In genomic region chr6:167913699-167914098, GRCh38 we compare ENCODE assay signal across 24 cellular contexts.
A peak's percentile ranks its signal among the peaks of the same experiment; 100 is the strongest.
DNase-seq lines count a peak whose midpoint lies in the region; ATAC-seq, FAIRE-seq and TF ChIP-seq lines count a peak whose summit lies in the region.
"Had no signal": no experiment of that assay in that cellular context is flagged by ENCODE, and none has a peak within 500 bp of the region (broad histone marks: within the 10 kb centered on the region; RNA-seq: fewer than 3 reads in every experiment).

No MANE protein-coding gene starts in this region.

- H3K9me1 ChIP-seq in IMR-90 (ENCODE audit: insufficient read depth, low read length) (no peaks in the 10 kb centered on the region), K562 (ENCODE audit: control insufficient read depth, insufficient read depth, low read length) (peaks cover 7% of the 10 kb centered on the region)

- ATAC-seq in IMR-90 (ENCODE audit: low read depth) (no peak), K562 (no peak), HG02885 (IDR thresholded peaks at IDR 0.05; ENCODE audit: poor library complexity, unreplicated experiment) (no peak)
- ATAC-seq: CD8-positive, alpha-beta T cell; GM12878 had no signal

- H3K9me3 Mint-ChIP-seq in progenitor cell of endocrine pancreas (ENCODE audit: low read depth) (no peaks in the 10 kb centered on the region), CD14-positive monocyte (no peaks in the 10 kb centered on the region)
- H3K9me3 Mint-ChIP-seq: CD4-positive, alpha-beta T cell; CD8-positive, alpha-beta T cell had no signal

- no peak overlapping the region for H2BK120ac ChIP-seq in IMR-90 (ENCODE audit: low read depth, low read length)

- POLR2A ChIA-PET in IMR-90 (lab: Charles Lee; ENCODE audit: unreplicated experiment) (no interaction called here), SK-N-SH (lab: Yijun Ruan, JAX) (no interaction called here), K562 (lab: Yijun Ruan, JAX) (no interaction called here)

- H3K79me1 ChIP-seq in IMR-90 (ENCODE audit: low read depth in 1 of 2, low read length in 2 of 2): no peaks in the 10 kb centered on the region

- H3K56ac ChIP-seq in IMR-90 (ENCODE audit: extremely low read depth, insufficient read depth, low read length): no peak overlapping the region

- H3K4me3 ChIP-seq in IMR-90 (ENCODE audit: insufficient read depth, low read depth, low read length) (no peak overlapping the region), SK-N-SH (ENCODE audit: low read depth in 2 of 2, low read length in 1 of 2) (no peak overlapping the region), K562 (no peak overlapping the region), left ventricle myocardium inferior (no peak overlapping the region)
- H3K4me3 ChIP-seq: BLaER1, GM12878 had no signal

- H3K18ac ChIP-seq in IMR-90 (ENCODE audit: low read depth, low read length): no peak overlapping the region

- H3K27me3 ChIP-seq in IMR-90 (ENCODE audit: control insufficient read depth, insufficient read depth, low read length) (no peaks in the 10 kb centered on the region), SK-N-SH (ENCODE audit: insufficient read depth) (no peaks in the 10 kb centered on the region), K562 (ENCODE audit: control insufficient read depth in 2 of 2, insufficient read depth in 2 of 2, low read length in 2 of 2) (no peaks in the 10 kb centered on the region), left ventricle myocardium inferior (ENCODE audit: low read depth) (no peaks in the 10 kb centered on the region)
- H3K27me3 ChIP-seq: BE2C, BLaER1 had no signal

- H3K27ac Mint-ChIP-seq in progenitor cell of endocrine pancreas: peak overlapping the region; percentile 54
- H3K27ac Mint-ChIP-seq in CD14-positive monocyte: no peak overlapping the region
- H3K27ac Mint-ChIP-seq: CD4-positive, alpha-beta T cell; CD8-positive, alpha-beta T cell had no signal

- WGBS in IMR-90 (ENCODE audit: extremely low coverage in 2 of 2, insufficient read length in 1 of 2), 2 experiments: no CpG with 5 or more reads among the region's 3 CpGs
- WGBS in SK-N-SH (ENCODE audit: low lambda C conversion rate): 66% methylated on average over 3 of the region's 3 CpGs
- 88% methylated on average over 3 of the region's 3 CpGs for WGBS in K562 (ENCODE audit: insufficient coverage, low coverage, missing lambda C conversion rate)

- CTCF ChIA-PET in IMR-90 (lab: Yijun Ruan, JAX) (no interaction called here), SK-N-SH (lab: Yijun Ruan, JAX) (interaction anchor here (1.1 to 1.4 kb wide), 2 partner anchors 16 to 132 kb away, joined by 3 read pairs; no protein-coding TSS in a partner anchor), K562 (lab: Yijun Ruan, JAX; ENCODE audit: low intra/inter-chr PET ratio) (no interaction called here)

- TF ChIP-seq CTCF in IMR-90 (conservative IDR thresholded peaks at IDR 0.05; ENCODE audit: low read depth, low read length) (no peak), SK-N-SH (IDR thresholded peaks at IDR 0.05) (no peak), K562 (IDR thresholded peaks at IDR 0.05 in 2 of 3, conservative IDR thresholded peaks at IDR 0.05 in 1 of 3; ENCODE audit: insufficient read depth in 2 of 3, low read depth in 1 of 3, low read length in 3 of 3) (no peak), progenitor cell of endocrine pancreas (IDR thresholded peaks at IDR 0.05; ENCODE audit: unreplicated experiment) (no peak), left ventricle myocardium inferior (IDR thresholded peaks at IDR 0.05; ENCODE audit: borderline replicate concordance) (no peak), CD14-positive monocyte (IDR thresholded peaks at IDR 0.05) (no peak)

- H3K27me3 Mint-ChIP-seq in progenitor cell of endocrine pancreas: no peaks in the 10 kb centered on the region
- no peaks in the 10 kb centered on the region for H3K27me3 Mint-ChIP-seq in CD14-positive monocyte (ENCODE audit: low read depth in 3 of 3)

- H4K8ac ChIP-seq in IMR-90 (ENCODE audit: low read depth in 2 of 2, low read length in 2 of 2): no peak overlapping the region

- in situ Hi-C loops in IMR-90 (cut with MboI; ENCODE audit: low sequenced_read_pairs): loop anchor here (25.0 kb wide), 1 partner anchor 974 kb away; no protein-coding TSS in a partner anchor
- in situ Hi-C loops in K562 (cut with MboI): no loop called here

- FAIRE-seq in K562 (lab: Jason Lieb, UNC): no peak
- FAIRE-seq: GM12878, GM12892, GM18507 had no signal

- H3K4me1 ChIP-seq in IMR-90 (ENCODE audit: control insufficient read depth, insufficient read depth, low read length) (no peaks in the 10 kb centered on the region), SK-N-SH (ENCODE audit: control insufficient read depth in 1 of 2, insufficient read depth in 2 of 2, low read depth in 1 of 2, low read length in 1 of 2) (peaks cover 0 to 5% of the 10 kb centered on the region in 2 experiments; a peak in 2 of 4 replicates), K562 (replicated peaks in 1 of 2; ENCODE audit: control insufficient read depth in 2 of 2, insufficient read depth in 2 of 2, low read length in 2 of 2) (no peaks in the 10 kb centered on the region), left ventricle myocardium inferior (peaks cover 3% of the 10 kb centered on the region)
- H3K4me1 ChIP-seq: BLaER1 had no signal

- dilution Hi-C loops in IMR-90 (cut with HindIII; ENCODE audit: low sequenced_read_pairs, unreplicated experiment): no loop called here

- no peak overlapping the region for H3K23ac ChIP-seq in IMR-90 (ENCODE audit: low read depth, low read length)

- no peak overlapping the region for H2AK9ac ChIP-seq in IMR-90 (replicated peaks; ENCODE audit: low read depth, low read length, poor library complexity)

- BruUV-seq in IMR-90 (replicated peaks; lab: Mats Ljungman, UMichigan) (TSS peak; percentile 34), K562 (replicated peaks; lab: Mats Ljungman, UMichigan) (no TSS peak)

- H2BK5ac ChIP-seq in IMR-90 (ENCODE audit: low read depth, low read length, poor library complexity, severe bottlenecking): no peak overlapping the region

- no peak overlapping the region for H3K4ac ChIP-seq in IMR-90 (ENCODE audit: low read depth, low read length)

- H3K36me3 Mint-ChIP-seq in progenitor cell of endocrine pancreas (ENCODE audit: insufficient read depth) (peaks cover 28% of the 10 kb centered on the region), CD14-positive monocyte (no peaks in the 10 kb centered on the region)

- H3K27ac ChIP-seq in IMR-90 (ENCODE audit: insufficient read depth, low read length): no peak overlapping the region
- H3K27ac ChIP-seq in SK-N-SH (ENCODE audit: low read depth in 2 of 2, low read length in 1 of 2): no peak overlapping the region
- no peak overlapping the region for H3K27ac ChIP-seq in K562 (ENCODE audit: extremely low read depth, low read depth, low read length)
- H3K27ac ChIP-seq in left ventricle myocardium inferior (replicated peaks): no peak overlapping the region
- H3K27ac ChIP-seq: BLaER1 had no signal

- no peak overlapping the region for H3K9ac ChIP-seq in IMR-90 (ENCODE audit: low read depth, low read length)
- no peak overlapping the region for H3K9ac ChIP-seq in SK-N-SH
- no peak overlapping the region for H3K9ac ChIP-seq in K562 (ENCODE audit: insufficient read depth in 1 of 2, low read depth in 2 of 2, low read length in 2 of 2)
- H3K9ac ChIP-seq: BLaER1 had no signal

- H3K4me3 Mint-ChIP-seq in progenitor cell of endocrine pancreas (ENCODE audit: low read depth) (no peak overlapping the region), CD14-positive monocyte (no peak overlapping the region)
- H3K4me3 Mint-ChIP-seq: CD4-positive, alpha-beta T cell; CD8-positive, alpha-beta T cell had no signal

- H4K20me1 ChIP-seq in IMR-90 (ENCODE audit: insufficient read depth, low read length) (no peaks in the 10 kb centered on the region), SK-N-SH (ENCODE audit: insufficient read depth) (no peaks in the 10 kb centered on the region), K562 (replicated peaks; ENCODE audit: control insufficient read depth, insufficient read depth, low read length) (no peaks in the 10 kb centered on the region)
- H4K20me1 ChIP-seq: BLaER1 had no signal

- H2BK15ac ChIP-seq in IMR-90 (ENCODE audit: low read depth, low read length): no peak overlapping the region

- TF ChIP-seq RAD21 in IMR-90 (IDR thresholded peaks at IDR 0.05; ENCODE audit: low read length) (no peak), SK-N-SH (IDR thresholded peaks at IDR 0.05; ENCODE audit: low read length) (no peak), K562 (CRISPR knock-in tag; conservative IDR thresholded peaks at IDR 0.05 in 1 of 2, IDR thresholded peaks at IDR 0.05 in 1 of 2) (no peak)

- H2BK20ac ChIP-seq in IMR-90 (ENCODE audit: low read depth, low read length): no peak overlapping the region

- H3K4me2 ChIP-seq in IMR-90 (ENCODE audit: low read depth, low read length): no peak overlapping the region
- H3K4me2 ChIP-seq in SK-N-SH: no peak overlapping the region
- H3K4me2 ChIP-seq in K562 (ENCODE audit: insufficient read depth, low read length): no peak overlapping the region
- H3K4me2 ChIP-seq: BLaER1 had no signal

- H2AFZ ChIP-seq in IMR-90 (replicated peaks; ENCODE audit: low read length, poor library complexity): no peak overlapping the region
- H2AFZ ChIP-seq in SK-N-SH (ENCODE audit: low read depth): no peak overlapping the region
- no peak overlapping the region for H2AFZ ChIP-seq in K562 (ENCODE audit: low read depth, low read length)

- no peak overlapping the region for H4K91ac ChIP-seq in IMR-90 (ENCODE audit: insufficient read depth, low read depth, low read length)

- TF ChIP-seq POLR2A in IMR-90 (IDR thresholded peaks at IDR 0.05; ENCODE audit: low read depth, low read length) (no peak), K562 (conservative IDR thresholded peaks at IDR 0.05) (no peak)

- TF ChIP-seq EP300 in SK-N-SH (IDR thresholded peaks at IDR 0.05; ENCODE audit: borderline replicate concordance in 1 of 2, low read depth in 1 of 2, low read length in 1 of 2) (peak in 1 of 2 experiments; percentile 5; a peak in 1 of 4 replicates), K562 (IDR thresholded peaks at IDR 0.05; ENCODE audit: low read length) (no peak)

- H3K14ac ChIP-seq in IMR-90 (replicated peaks; ENCODE audit: low read depth, low read length): no peak overlapping the region

- H3K9me3 ChIP-seq in IMR-90 (ENCODE audit: control insufficient read depth, insufficient read depth, low read length): no peaks in the 10 kb centered on the region
- no peaks in the 10 kb centered on the region for H3K9me3 ChIP-seq in SK-N-SH
- H3K9me3 ChIP-seq in K562 (replicated peaks; ENCODE audit: control insufficient read depth, insufficient read depth, low read depth, low read length): no peaks in the 10 kb centered on the region
- no peaks in the 10 kb centered on the region for H3K9me3 ChIP-seq in left ventricle myocardium inferior (replicated peaks)
- H3K9me3 ChIP-seq: BE2C, BLaER1 had no signal

- H3F3A ChIP-seq in SK-N-SH (replicated peaks; ENCODE audit: insufficient read depth): no peaks in the 10 kb centered on the region

- intact Hi-C loops in IMR-90 (cut with micrococcal nuclease) (no loop called here), K562 (cut with micrococcal nuclease) (no loop called here), left ventricle myocardium inferior (cut with micrococcal nuclease) (no loop called here), CD14-positive monocyte (cut with micrococcal nuclease) (no loop called here)

- H2AK5ac ChIP-seq in IMR-90 (ENCODE audit: low read depth, low read length): no peak overlapping the region

- DNase-seq in IMR-90 (no peak), SK-N-SH (peak; percentile 49), K562 (ENCODE audit: extremely low read depth in 1 of 4, low spot score in 3 of 4) (no peak), progenitor cell of endocrine pancreas (ENCODE audit: low spot score, unreplicated experiment) (no peak), left ventricle myocardium inferior (no peak), CD14-positive monocyte (ENCODE audit: low spot score) (no peak)
- DNase-seq: 8988T; ACHN; BE2C; C1 segment of cervical spinal cord; CD4-positive, alpha-beta T cell; CD8-positive, alpha-beta T cell; DMS 273 treated with DMSO at 0.1 percent for 48 hours; DMS153; DMS53; DMS79; DND-41; EL; GDM1 had no signal

- H3K4me1 Mint-ChIP-seq in progenitor cell of endocrine pancreas (ENCODE audit: low read depth) (peaks cover 8% of the 10 kb centered on the region), CD14-positive monocyte (no peaks in the 10 kb centered on the region)

- H3K36me3 ChIP-seq in IMR-90 (ENCODE audit: control insufficient read depth, insufficient read depth, low read length) (peaks cover 13% of the 10 kb centered on the region), SK-N-SH (replicated peaks in 1 of 2; ENCODE audit: control insufficient read depth in 1 of 2, insufficient read depth in 2 of 2, low read length in 1 of 2) (peaks cover 33 to 71% of the 10 kb centered on the region in 2 experiments), K562 (ENCODE audit: control insufficient read depth, insufficient read depth, low read length) (peaks cover 81% of the 10 kb centered on the region), left ventricle myocardium inferior (peaks cover 74% of the 10 kb centered on the region)

- H3K79me2 ChIP-seq in SK-N-SH (ENCODE audit: insufficient read depth): no peaks in the 10 kb centered on the region
- no peaks in the 10 kb centered on the region for H3K79me2 ChIP-seq in K562 (ENCODE audit: control insufficient read depth, insufficient read depth, low read length)

- no peak overlapping the region for H4K5ac ChIP-seq in IMR-90 (ENCODE audit: low read depth, low read length)

- H3K9me2 ChIP-seq in SK-N-SH: no peaks in the 10 kb centered on the region
